In the genomic region with DNA sequence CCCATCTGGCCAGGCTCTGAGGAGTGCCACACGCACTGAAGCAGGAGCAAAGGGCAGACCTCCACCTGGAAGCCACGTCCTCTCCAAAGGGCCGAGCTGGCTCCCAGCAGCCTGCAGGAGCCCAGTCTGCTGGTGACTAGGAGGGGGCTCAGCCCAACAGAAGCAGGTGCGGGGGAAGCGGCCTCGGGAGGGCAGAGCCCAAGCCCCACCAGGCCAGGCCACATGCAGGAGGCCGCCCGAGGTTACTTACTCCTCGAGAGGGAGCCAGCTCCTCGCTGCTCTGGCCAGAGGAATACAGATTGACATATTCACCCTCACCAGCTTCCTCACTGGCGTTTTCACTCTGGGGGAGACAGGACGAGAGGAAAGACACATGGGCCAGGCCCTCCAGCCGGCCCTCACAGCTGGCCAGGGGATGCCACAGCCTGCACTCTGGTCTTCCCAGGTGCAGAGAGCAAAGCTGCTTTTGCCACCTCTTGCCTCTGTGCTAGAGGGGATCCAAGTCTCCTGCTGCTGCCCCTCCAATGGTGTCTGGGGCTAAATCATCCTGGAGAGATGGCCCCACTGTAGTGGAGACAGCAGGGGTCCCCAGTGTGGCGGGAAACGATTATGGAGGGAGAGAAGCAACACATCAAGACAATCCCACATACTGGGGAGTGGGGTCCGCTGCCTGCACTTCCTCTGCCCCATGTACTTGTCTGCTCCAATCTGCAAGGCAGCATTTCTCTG, we compare ENCODE assay signal across 35 cellular contexts. TPM values are rescaled to one million over a fixed set of nuclear protein-coding genes. Genes with fewer than 3 reads are reported as not detected.
DNase-seq lines count a peak whose midpoint lies in the region; ATAC-seq and TF ChIP-seq lines count a peak whose summit lies in the region.
"Had no signal": no experiment of that assay in that cellular context is flagged by ENCODE, and none has a peak within 500 bp of the region (broad histone marks: within the 10 kb centered on the region; RNA-seq: fewer than 3 reads in every experiment).

No MANE protein-coding gene starts in this region.

- H3K27ac Mint-ChIP-seq in effector memory CD8-positive, alpha-beta T cell, result peak overlapping the region; percentile 46 to 79
- H3K27ac Mint-ChIP-seq in stimulated activated naive B cell treated with anti-CD40 and anti-IgM and Interleukin-4, amounts not matched to agents 10 μg/mL and 1 μg/mL and 100 μg/mL, for 72 hours, result peak overlapping the region; percentile 67

- no peaks in the 10 kb centered on the region for H3K9me3 ChIP-seq in right atrium auricular region
- H3K9me3 ChIP-seq: adrenal gland, BE2C, body of pancreas, gastrocnemius medialis, MG63, mucosa of descending colon had no signal

- peaks cover 66% of the 10 kb centered on the region for H3K36me3 Mint-ChIP-seq in effector memory CD8-positive, alpha-beta T cell (ENCODE audit: insufficient read depth)
- peaks cover 70 to 85% of the 10 kb centered on the region in 2 donors for H3K36me3 Mint-ChIP-seq in stimulated activated naive B cell treated with anti-CD40 and anti-IgM and Interleukin-4, amounts not matched to agents 10 μg/mL and 1 μg/mL and 100 μg/mL, for 72 hours
- H3K36me3 Mint-ChIP-seq: natural killer cell had no signal

- ATAC-seq in Right ventricle myocardium inferior (peak; percentile 16), HG02763 (IDR thresholded peaks at IDR 0.05; ENCODE audit: unreplicated experiment) (no peak)
- no peak for ATAC-seq in effector memory CD8-positive, alpha-beta T cell (replicated peaks)
- no peak for ATAC-seq in stimulated activated naive B cell treated with anti-CD40 and anti-IgM and Interleukin-4, amounts not matched to agents 10 μg/mL and 1 μg/mL and 100 μg/mL, for 72 hours (replicated peaks)
- ATAC-seq: activated T-cell treated with anti-CD3 and anti-CD28 coated beads, Interleukin-2, amount 50 U/mL, for 4 hours; body of pancreas; gastrocnemius medialis; mucosa of descending colon; stimulated activated naive CD8-positive, alpha-beta T cell treated with anti-CD3 and anti-CD28 coated beads, Interleukin-15, Interleukin-2, amounts not matched to agents 100 U/mL and 50 U/mL, for 24 hours had no signal

- no peak for TF ChIP-seq CTCF in right atrium auricular region (IDR thresholded peaks at IDR 0.05)

- peaks cover 19 to 22% of the 10 kb centered on the region in 2 donors for H3K4me1 Mint-ChIP-seq in effector memory CD8-positive, alpha-beta T cell (ENCODE audit: low read depth in 2 of 2)
- peaks cover 37 to 48% of the 10 kb centered on the region in 2 donors for H3K4me1 Mint-ChIP-seq in stimulated activated naive B cell treated with anti-CD40 and anti-IgM and Interleukin-4, amounts not matched to agents 10 μg/mL and 1 μg/mL and 100 μg/mL, for 72 hours

- H3K27ac ChIP-seq in right atrium auricular region, result peak overlapping the region in 1 of 2 donors; percentile 51
- H3K27ac ChIP-seq: adrenal gland, body of pancreas, gastrocnemius medialis had no signal

- no peaks in the 10 kb centered on the region for H3K9me3 Mint-ChIP-seq in effector memory CD8-positive, alpha-beta T cell
- no peaks in the 10 kb centered on the region for H3K9me3 Mint-ChIP-seq in stimulated activated naive B cell treated with anti-CD40 and anti-IgM and Interleukin-4, amounts not matched to agents 10 μg/mL and 1 μg/mL and 100 μg/mL, for 72 hours
- H3K9me3 Mint-ChIP-seq: activated T-cell treated with anti-CD3 and anti-CD28 coated beads, Interleukin-2, amount 50 U/mL, for 4 hours; natural killer cell had no signal

- no peak overlapping the region for H3K4me3 ChIP-seq in right atrium auricular region
- H3K4me3 ChIP-seq: adrenal gland, body of pancreas, gastrocnemius medialis, MG63, mucosa of descending colon had no signal

- H3K4me1 ChIP-seq in right atrium auricular region, result peaks cover 0 to 53% of the 10 kb centered on the region in 2 donors
- H3K4me1 ChIP-seq: BE2C had no signal

- no peak for DNase-seq in Right ventricle myocardium inferior (ENCODE audit: missing footprints)
- no peak for DNase-seq in right atrium auricular region (ENCODE audit: low spot score)
- peak; percentile 68 for DNase-seq in ELF-1 (ENCODE audit: low read depth, low spot score)
- DNase-seq in effector memory CD8-positive, alpha-beta T cell, result no peak
- no peak for DNase-seq in stimulated activated naive B cell treated with anti-CD40 and anti-IgM and Interleukin-4, amounts not matched to agents 10 μg/mL and 1 μg/mL and 100 μg/mL, for 72 hours
- no peak for DNase-seq in activated CD8-positive, alpha-beta memory T cell treated with anti-CD3 and anti-CD28 coated beads, Interleukin-2, amount 50 U/mL, for 48 hours
- DNase-seq: ACHN; activated CD4-positive, CD25-positive, alpha-beta regulatory T cell treated with anti-CD3 and anti-CD28 coated beads, Interleukin-2, amount 50 U/mL, for 72 hours; activated CD8-positive, alpha-beta memory T cell treated with anti-CD3 and anti-CD28 coated beads for 24 hours; activated T-cell treated with anti-CD3 and anti-CD28 coated beads, Interleukin-2, amount 50 U/mL, for 4 hours; adrenal gland; BE2C; body of pancreas; COR-L47; dermis blood vessel endothelial cell; DMS53; gastrocnemius medialis; KG1; MG63; mucosa of descending colon; natural killer cell; NCI-H1105; NCI-H187; RPMI8226; small intestine; stimulated activated naive CD8-positive, alpha-beta T cell treated with anti-CD3 and anti-CD28 coated beads, Interleukin-15, Interleukin-2, amounts not matched to agents 100 U/mL and 50 U/mL, for 24 hours had no signal

- no peak overlapping the region for H3K4me3 Mint-ChIP-seq in effector memory CD8-positive, alpha-beta T cell
- H3K4me3 Mint-ChIP-seq in stimulated activated naive B cell treated with anti-CD40 and anti-IgM and Interleukin-4, amounts not matched to agents 10 μg/mL and 1 μg/mL and 100 μg/mL, for 72 hours, result peak overlapping the region in 1 of 2 donors; percentile 32
- H3K4me3 Mint-ChIP-seq: activated T-cell treated with anti-CD3 and anti-CD28 coated beads, Interleukin-2, amount 50 U/mL, for 4 hours; natural killer cell had no signal

- H3K36me3 ChIP-seq in right atrium auricular region, result peaks cover 47% of the 10 kb centered on the region
- H3K36me3 ChIP-seq: BE2C, MG63 had no signal

- H3K27me3 Mint-ChIP-seq in effector memory CD8-positive, alpha-beta T cell, result no peaks in the 10 kb centered on the region
- H3K27me3 Mint-ChIP-seq in stimulated activated naive B cell treated with anti-CD40 and anti-IgM and Interleukin-4, amounts not matched to agents 10 μg/mL and 1 μg/mL and 100 μg/mL, for 72 hours, result no peaks in the 10 kb centered on the region

- H3K27me3 ChIP-seq in right atrium auricular region, result no peaks in the 10 kb centered on the region
- H3K27me3 ChIP-seq: adrenal gland, BE2C, body of pancreas, gastrocnemius medialis, MG63 had no signal

- intact Hi-C loops in Right ventricle myocardium inferior (cut with DNase I), result no loop called here

RNA-seq across cellular contexts. Expression of gene PRRT1B, which starts 58.6 kb away (rescaled TPM):
- total RNA-seq in Right ventricle myocardium inferior, result not detected
- total RNA-seq in right atrium auricular region, result not detected
- total RNA-seq: activated T-cell treated with anti-CD3 and anti-CD28 coated beads, Interleukin-2, amount 50 U/mL, for 4 hours; adrenal gland; dermis blood vessel endothelial cell; endothelial cell of umbilical vein; fibroblast of lung; G401; gastrocnemius medialis; lung microvascular endothelial cell; natural killer cell; NCI-H460; osteocyte; T-helper 1 cell treated with Interleukin-12 subunit alpha and Interleukin-12 subunit beta and Interleukin-4 antibody, amounts not matched to agents 30 ng/mL and 1 ng/mL, for 36 hours; temporal lobe had no signal
